In genomic region chr11:5992604-5993251, GRCh38 we compare ENCODE assay signal across 8 cellular contexts. TPM values are rescaled to one million over a fixed set of nuclear protein-coding genes. Genes with fewer than 3 reads are reported as not detected.
DNase-seq lines count a peak whose midpoint lies in the region; ATAC-seq and TF ChIP-seq lines count a peak whose summit lies in the region.

No MANE protein-coding gene starts in this region.

- H3K27ac Mint-ChIP-seq in brain: no peak overlapping the region
- H3K27ac Mint-ChIP-seq in nephron: no peak overlapping the region

- H3K36me3 Mint-ChIP-seq in brain (no peaks in the 10 kb centered on the region), nephron (ENCODE audit: low read depth) (no peaks in the 10 kb centered on the region)

- TF ChIP-seq CTCF in brain (conservative IDR thresholded peaks at IDR 0.05): peak; percentile 46 to 49
- TF ChIP-seq CTCF in nephron (IDR thresholded peaks at IDR 0.05; ENCODE audit: unreplicated experiment in 3 of 3): peak; percentile 48 to 54 (median 53)

- H3K9me3 Mint-ChIP-seq in brain (no peaks in the 10 kb centered on the region), nephron (no peaks in the 10 kb centered on the region)

- H3K27me3 Mint-ChIP-seq in brain (peaks cover 11% of the 10 kb centered on the region), nephron (ENCODE audit: low read depth) (peaks cover 5% of the 10 kb centered on the region)

- no peak for ATAC-seq in GM19328 (IDR thresholded peaks at IDR 0.05; ENCODE audit: unreplicated experiment)
- no peak for ATAC-seq in GM21360 (IDR thresholded peaks at IDR 0.05; ENCODE audit: unreplicated experiment)
- no peak for ATAC-seq in left cardiac atrium

- peak; percentile 1 for DNase-seq in NCI-H2029 (lab: John Stamatoyannopoulos, UW)
- no peak for DNase-seq in NCI-H2029 treated with DMSO at 0.1 percent for 48 hours (lab: John Stamatoyannopoulos, UW)
- DNase-seq in HuH-7 (ENCODE audit: low spot score): peak; percentile 55
- DNase-seq in left cardiac atrium: no peak

- H3K4me3 Mint-ChIP-seq in brain (no peak overlapping the region), nephron (no peak overlapping the region)

- H3K4me1 Mint-ChIP-seq in brain (no peaks in the 10 kb centered on the region), nephron (no peaks in the 10 kb centered on the region)

- intact Hi-C loops in left cardiac atrium (cut with DNase I): no loop called here

RNA-seq across cellular contexts. Expression of gene OR52L1, which starts 5.9 kb away (rescaled TPM):
- polyA plus RNA-seq in brain (ENCODE audit: insufficient read depth, low read depth, low replicate concordance): not detected
- total RNA-seq in left cardiac atrium: not detected

RNA-seq across cellular contexts. Expression of gene OR56A4, which starts 14.0 kb away (rescaled TPM):
- not detected for polyA plus RNA-seq in brain (ENCODE audit: insufficient read depth, low read depth, low replicate concordance)
- total RNA-seq in left cardiac atrium: not detected

RNA-seq across cellular contexts. Expression of gene OR56A5, which starts 24.4 kb away (rescaled TPM):
- not detected for polyA plus RNA-seq in brain (ENCODE audit: insufficient read depth, low read depth, low replicate concordance)
- total RNA-seq in left cardiac atrium: not detected

RNA-seq across cellular contexts. Expression of gene OR56A1, which starts 37.8 kb away (rescaled TPM):
- not detected for polyA plus RNA-seq in brain (ENCODE audit: insufficient read depth, low read depth, low replicate concordance)
- not detected for total RNA-seq in left cardiac atrium

RNA-seq across cellular contexts. Expression of gene OR56A3, which starts 50.7 kb away (rescaled TPM):
- not detected for polyA plus RNA-seq in brain (ENCODE audit: insufficient read depth, low read depth, low replicate concordance)
- not detected for total RNA-seq in left cardiac atrium

Comparison
In these comparisons a context has a peak if more than half of its experiments do, and no peak if none do; other contexts are left out.
1. DNase-seq: peak in NCI-H2029 (single experiment) and HuH-7 (single experiment); none in NCI-H2029 treated with DMSO at 0.1 percent for 48 hours (single experiment) and left cardiac atrium (single experiment).